ENCODE assay signal across 1 cellular context in the genomic region with DNA sequence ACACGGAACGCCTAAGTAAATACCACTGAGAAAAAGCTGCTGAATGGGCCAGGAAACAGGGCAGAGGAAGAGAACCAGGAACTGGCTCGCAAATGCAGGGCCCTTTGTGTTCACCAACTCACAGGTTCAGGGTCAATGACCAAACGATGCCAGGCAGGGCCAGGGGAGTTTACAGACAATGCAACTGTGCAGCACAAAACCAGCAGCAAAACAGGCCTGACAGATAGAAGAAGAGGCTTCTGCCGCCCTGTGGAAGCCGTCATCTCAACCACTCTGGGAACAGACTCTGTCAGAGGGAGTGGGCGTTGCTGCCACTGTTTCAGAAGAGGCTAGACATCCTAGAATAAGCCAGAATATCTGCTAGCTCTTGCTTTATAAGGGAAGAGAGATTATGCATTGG.
TF ChIP-seq lines count a peak whose summit lies in the region.

No MANE protein-coding gene starts in this region.

TF ChIP-seq in GM12878, 131 proteins besides CTCF, POLR2A, EP300 and RAD21:
- TF ChIP-seq PBX3 (IDR thresholded peaks at IDR 0.05; ENCODE audit: insufficient replicate concordance, low read depth, low read length) (no peak), ZZZ3 (IDR thresholded peaks at IDR 0.05; ENCODE audit: control insufficient read depth, insufficient read length, low read depth) (no peak), ZSCAN29 (IDR thresholded peaks at IDR 0.05) (no peak), CHD4 (IDR thresholded peaks at IDR 0.05) (no peak), MTA3 (IDR thresholded peaks at IDR 0.05; ENCODE audit: borderline replicate concordance, low read length) (no peak), JUND (IDR thresholded peaks at IDR 0.05; ENCODE audit: low read depth, low read length) (no peak), ZNF384 (IDR thresholded peaks at IDR 0.05; ENCODE audit: borderline replicate concordance, low read depth, low read length) (no peak), GATAD2B (conservative IDR thresholded peaks at IDR 0.05; ENCODE audit: low read depth) (no peak), PRDM15 (CRISPR knock-in tag; IDR thresholded peaks at IDR 0.05) (no peak), ELK1 (IDR thresholded peaks at IDR 0.05; ENCODE audit: low read depth, low read length) (no peak), MLLT1 (IDR thresholded peaks at IDR 0.05) (no peak), MYC (IDR thresholded peaks at IDR 0.05; ENCODE audit: insufficient read depth, insufficient read length, insufficient replicate concordance, low read length, severe bottlenecking) (no peak), HCFC1 (IDR thresholded peaks at IDR 0.05; ENCODE audit: low read length) (no peak), EGR1 (IDR thresholded peaks at IDR 0.05; ENCODE audit: borderline replicate concordance in 1 of 2, low read depth in 2 of 2, low read length in 2 of 2) (no peak)
- TF ChIP-seq, protein P1, sequence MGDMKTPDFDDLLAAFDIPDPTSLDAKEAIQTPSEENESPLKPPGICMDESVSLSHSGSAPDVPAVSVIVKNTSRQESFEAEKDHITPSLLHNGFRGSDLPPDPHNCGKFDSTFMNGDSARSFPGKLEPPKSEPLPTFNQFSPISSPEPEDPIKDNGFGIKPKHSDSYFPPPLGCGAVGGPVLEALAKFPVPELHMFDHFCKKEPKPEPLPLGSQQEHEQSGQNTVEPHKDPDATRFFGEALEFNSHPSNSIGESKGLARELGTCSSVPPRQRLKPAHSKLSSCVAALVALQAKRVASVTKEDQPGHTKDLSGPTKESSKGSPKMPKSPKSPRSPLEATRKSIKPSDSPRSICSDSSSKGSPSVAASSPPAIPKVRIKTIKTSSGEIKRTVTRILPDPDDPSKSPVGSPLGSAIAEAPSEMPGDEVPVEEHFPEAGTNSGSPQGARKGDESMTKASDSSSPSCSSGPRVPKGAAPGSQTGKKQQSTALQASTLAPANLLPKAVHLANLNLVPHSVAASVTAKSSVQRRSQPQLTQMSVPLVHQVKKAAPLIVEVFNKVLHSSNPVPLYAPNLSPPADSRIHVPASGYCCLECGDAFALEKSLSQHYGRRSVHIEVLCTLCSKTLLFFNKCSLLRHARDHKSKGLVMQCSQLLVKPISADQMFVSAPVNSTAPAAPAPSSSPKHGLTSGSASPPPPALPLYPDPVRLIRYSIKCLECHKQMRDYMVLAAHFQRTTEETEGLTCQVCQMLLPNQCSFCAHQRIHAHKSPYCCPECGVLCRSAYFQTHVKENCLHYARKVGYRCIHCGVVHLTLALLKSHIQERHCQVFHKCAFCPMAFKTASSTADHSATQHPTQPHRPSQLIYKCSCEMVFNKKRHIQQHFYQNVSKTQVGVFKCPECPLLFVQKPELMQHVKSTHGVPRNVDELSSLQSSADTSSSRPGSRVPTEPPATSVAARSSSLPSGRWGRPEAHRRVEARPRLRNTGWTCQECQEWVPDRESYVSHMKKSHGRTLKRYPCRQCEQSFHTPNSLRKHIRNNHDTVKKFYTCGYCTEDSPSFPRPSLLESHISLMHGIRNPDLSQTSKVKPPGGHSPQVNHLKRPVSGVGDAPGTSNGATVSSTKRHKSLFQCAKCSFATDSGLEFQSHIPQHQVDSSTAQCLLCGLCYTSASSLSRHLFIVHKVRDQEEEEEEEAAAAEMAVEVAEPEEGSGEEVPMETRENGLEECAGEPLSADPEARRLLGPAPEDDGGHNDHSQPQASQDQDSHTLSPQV (IDR thresholded peaks at IDR 0.05) = no peak
TF ChIP-seq in GM12878: peak in this region for 0.
